19 cellular contexts compared by ENCODE assay signal in genomic region chr2:22947741-22948140, GRCh38.
"Had no signal": no experiment of that assay in that cellular context is flagged by ENCODE, and none has a peak within 500 bp of the region (broad histone marks: within the 10 kb centered on the region; RNA-seq: fewer than 3 reads in every experiment).

No MANE protein-coding gene starts in this region.

- H3K9me3 ChIP-seq: Peyer's patch, SJCRH30 had no signal

- H3K27ac ChIP-seq: PC-9, Peyer's patch, SJCRH30 had no signal

- ATAC-seq: Right ventricle myocardium inferior, SK-N-SH treated with all-trans-retinoic acid at 6 μM for 48 hours had no signal

- DNase-seq: KBM-7, NCI-H1092 treated with DMSO at 0.1 percent for 48 hours, NCI-H1436, NCI-H187, NCI-H2029, NCI-H2081 treated with DMSO at 0.1 percent for 48 hours, NCI-H2171, NCI-H226, NCI-H446, NCI-H510A, NCI-H524 treated with DMSO at 0.1 percent for 48 hours, NCI-H69, NCI-H774, PC-9, Peyer's patch, SHP77 treated with DMSO at 0.1 percent for 48 hours, SJCRH30 had no signal

- H3K4me1 ChIP-seq: Peyer's patch, SJCRH30 had no signal

- H3K4me3 ChIP-seq: PC-9, Peyer's patch, SJCRH30 had no signal

- H3K36me3 ChIP-seq: Peyer's patch, SJCRH30 had no signal

- H3K27me3 ChIP-seq: Peyer's patch, SJCRH30 had no signal
